8 cellular contexts compared by ENCODE assay signal in genomic region chr2:65228249-65228750, GRCh38. TPM values are rescaled to one million over a fixed set of nuclear protein-coding genes. Genes with fewer than 3 reads are reported as not detected.
DNase-seq lines count a peak whose midpoint lies in the region; ATAC-seq and TF ChIP-seq lines count a peak whose summit lies in the region.

No MANE protein-coding gene starts in this region.

- H3K27me3 Mint-ChIP-seq in activated T-cell treated with anti-CD3 and anti-CD28 coated beads, Interleukin-2, amount 50 U/mL, for 72 hours (ENCODE audit: low read depth): no peaks in the 10 kb centered on the region

- peak overlapping the region; percentile 85 for H3K18ac ChIP-seq in trophoblast cell (ENCODE audit: low read length)

- H3K9ac ChIP-seq in trophoblast cell (ENCODE audit: low read length): peak overlapping the region; percentile 82

- peak overlapping the region; percentile 97 for H3K4ac ChIP-seq in trophoblast cell (ENCODE audit: low read depth, low read length)

- H3K79me1 ChIP-seq in trophoblast cell (ENCODE audit: low read length): peaks cover 12% of the 10 kb centered on the region

- peaks cover 50% of the 10 kb centered on the region for H3K4me1 Mint-ChIP-seq in activated T-cell treated with anti-CD3 and anti-CD28 coated beads, Interleukin-2, amount 50 U/mL, for 72 hours (ENCODE audit: low read depth)

- peak overlapping the region; percentile 89 to 93 for H3K4me3 Mint-ChIP-seq in activated T-cell treated with anti-CD3 and anti-CD28 coated beads, Interleukin-2, amount 50 U/mL, for 72 hours

- peak overlapping the region; percentile 98 for H3K14ac ChIP-seq in trophoblast cell (ENCODE audit: low read length)

- H3K4me1 ChIP-seq in trophoblast cell (ENCODE audit: control insufficient read depth in 1 of 2, insufficient read depth in 2 of 2, low read length in 2 of 2): no peaks in the 10 kb centered on the region

- H3K36me3 Mint-ChIP-seq in activated T-cell treated with anti-CD3 and anti-CD28 coated beads, Interleukin-2, amount 50 U/mL, for 72 hours (ENCODE audit: insufficient read depth in 2 of 2): peaks cover 9 to 11% of the 10 kb centered on the region in 2 donors

- H4K8ac ChIP-seq in trophoblast cell (ENCODE audit: low read depth, low read length): peak overlapping the region; percentile 95

- H2AFZ ChIP-seq in trophoblast cell (ENCODE audit: insufficient read depth, low read length, poor library complexity): peak overlapping the region; percentile 91

- peak overlapping the region; percentile 92 for H3K27ac ChIP-seq in 22Rv1
- H3K27ac ChIP-seq in trophoblast cell (ENCODE audit: low read depth, low read length): peak overlapping the region; percentile 86

- peak overlapping the region; percentile 93 for H4K91ac ChIP-seq in trophoblast cell (ENCODE audit: low read depth, low read length)

- DNase-seq in GM10266 (ENCODE audit: extremely low spot score) (peak; percentile 61), NCI-H2171 (lab: John Stamatoyannopoulos, UW) (peak; percentile 26), glomerular visceral epithelial cell (ENCODE audit: extremely low spot score) (peak; percentile 47), trophoblast cell (peak; percentile 50 to 72), NCI-H1417 treated with DMSO at 0.1 percent for 48 hours (lab: John Stamatoyannopoulos, UW) (no peak)
- DNase-seq in activated T-cell treated with anti-CD3 and anti-CD28 coated beads, Interleukin-2, amount 50 U/mL, for 72 hours: peak in 1 of 2 donors; percentile 53

- H4K12ac ChIP-seq in trophoblast cell (ENCODE audit: low read depth, low read length): peak overlapping the region; percentile 67

- H3K36me3 ChIP-seq in trophoblast cell (ENCODE audit: control insufficient read depth in 1 of 2, insufficient read depth in 2 of 2, low read length in 2 of 2): peaks cover 0 to 10% of the 10 kb centered on the region in 2 experiments

- peak overlapping the region; percentile 94 for H2AK5ac ChIP-seq in trophoblast cell (ENCODE audit: low read length)

- no peaks in the 10 kb centered on the region for H3K9me3 ChIP-seq in trophoblast cell (ENCODE audit: insufficient read depth, low read depth, low read length)

- H3K27ac Mint-ChIP-seq in activated T-cell treated with anti-CD3 and anti-CD28 coated beads, Interleukin-2, amount 50 U/mL, for 72 hours: peak overlapping the region; percentile 99

- no CpG with 5 or more reads among the region's 17 CpGs for WGBS in trophoblast cell (ENCODE audit: extremely low coverage, insufficient coverage, insufficient read length)

- H3K4me3 ChIP-seq in trophoblast cell (ENCODE audit: low read depth, low read length): peak overlapping the region; percentile 91

- TF ChIP-seq CTCF in 22Rv1 (IDR thresholded peaks at IDR 0.05) (no peak), GM10266 (IDR thresholded peaks at IDR 0.05; ENCODE audit: control insufficient read depth, insufficient read depth, low read depth, missing control alignments) (no peak)

- H3K9me3 Mint-ChIP-seq in activated T-cell treated with anti-CD3 and anti-CD28 coated beads, Interleukin-2, amount 50 U/mL, for 72 hours: no peaks in the 10 kb centered on the region

- no peak overlapping the region for H3K23ac ChIP-seq in trophoblast cell (ENCODE audit: low read length)

- H3K4me2 ChIP-seq in trophoblast cell (ENCODE audit: low read length): peak overlapping the region; percentile 93

- no peaks in the 10 kb centered on the region for H3K27me3 ChIP-seq in trophoblast cell (ENCODE audit: insufficient read depth, low read length)

- H2BK5ac ChIP-seq in trophoblast cell (ENCODE audit: low read depth, low read length, poor library complexity): peak overlapping the region; percentile 95

- peaks cover 23% of the 10 kb centered on the region for H3K79me2 ChIP-seq in trophoblast cell (ENCODE audit: control insufficient read depth, insufficient read depth, low read length, poor library complexity)

- H2BK120ac ChIP-seq in trophoblast cell (ENCODE audit: insufficient read depth, low read length, poor library complexity): peak overlapping the region; percentile 88

- H2BK12ac ChIP-seq in trophoblast cell (ENCODE audit: low read length): no peak overlapping the region

- ATAC-seq in HG02763 (IDR thresholded peaks at IDR 0.05; ENCODE audit: unreplicated experiment): peak; percentile 27
- peak; percentile 49 to 52 for ATAC-seq in activated T-cell treated with anti-CD3 and anti-CD28 coated beads, Interleukin-2, amount 50 U/mL, for 72 hours (replicated peaks in 1 of 2)

RNA-seq across cellular contexts. Expression of gene ACTR2, which starts 0.7 kb away (rescaled TPM):
- total RNA-seq in activated T-cell treated with anti-CD3 and anti-CD28 coated beads, Interleukin-2, amount 50 U/mL, for 72 hours: 100 to 1,000 TPM; 219 to 272 TPM
- 122 and 125 TPM in 2 replicates for polyA plus RNA-seq in trophoblast cell (2013)
